1 cellular context compared by ENCODE assay signal in the genomic region with DNA sequence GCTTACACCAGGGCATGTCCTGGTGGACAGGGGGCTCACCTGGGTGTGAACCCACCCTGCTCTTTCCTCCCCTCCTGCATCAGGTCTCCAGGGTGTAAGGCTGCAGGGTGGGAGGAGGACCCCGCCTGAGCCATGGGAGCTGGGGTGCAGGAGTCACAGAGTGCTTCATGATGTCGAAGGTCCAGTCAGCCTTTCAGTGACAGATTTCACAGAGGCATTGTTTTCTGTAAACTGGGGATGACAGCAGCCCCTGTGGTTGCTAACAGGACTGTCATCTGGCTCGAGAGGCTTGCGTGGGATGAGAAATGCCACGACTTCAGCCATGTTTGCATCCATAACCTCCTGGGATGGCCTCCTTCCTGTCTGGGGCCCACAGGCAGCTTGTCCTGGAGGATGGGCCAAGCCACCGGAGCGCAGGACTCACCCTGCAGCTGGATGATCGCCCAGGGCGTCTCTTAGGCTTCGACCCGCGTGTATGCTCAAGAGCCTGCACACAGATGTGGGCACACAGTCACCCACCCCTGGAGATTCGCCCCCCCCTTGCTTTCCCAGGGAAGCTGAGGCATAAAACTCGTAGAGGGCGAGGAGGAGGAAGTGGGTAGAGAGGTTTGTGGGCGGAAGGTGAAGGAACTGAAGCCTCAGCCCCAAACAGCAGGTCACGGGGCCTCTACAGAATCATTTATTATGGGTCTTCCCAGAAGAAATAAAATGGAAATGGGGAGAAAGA.
TF ChIP-seq lines count a peak whose summit lies in the region.

No MANE protein-coding gene starts in this region.

TF ChIP-seq in HepG2, 621 proteins besides CTCF, POLR2A, EP300 and RAD21 (continued from another document):
- TF ChIP-seq, protein P1, sequence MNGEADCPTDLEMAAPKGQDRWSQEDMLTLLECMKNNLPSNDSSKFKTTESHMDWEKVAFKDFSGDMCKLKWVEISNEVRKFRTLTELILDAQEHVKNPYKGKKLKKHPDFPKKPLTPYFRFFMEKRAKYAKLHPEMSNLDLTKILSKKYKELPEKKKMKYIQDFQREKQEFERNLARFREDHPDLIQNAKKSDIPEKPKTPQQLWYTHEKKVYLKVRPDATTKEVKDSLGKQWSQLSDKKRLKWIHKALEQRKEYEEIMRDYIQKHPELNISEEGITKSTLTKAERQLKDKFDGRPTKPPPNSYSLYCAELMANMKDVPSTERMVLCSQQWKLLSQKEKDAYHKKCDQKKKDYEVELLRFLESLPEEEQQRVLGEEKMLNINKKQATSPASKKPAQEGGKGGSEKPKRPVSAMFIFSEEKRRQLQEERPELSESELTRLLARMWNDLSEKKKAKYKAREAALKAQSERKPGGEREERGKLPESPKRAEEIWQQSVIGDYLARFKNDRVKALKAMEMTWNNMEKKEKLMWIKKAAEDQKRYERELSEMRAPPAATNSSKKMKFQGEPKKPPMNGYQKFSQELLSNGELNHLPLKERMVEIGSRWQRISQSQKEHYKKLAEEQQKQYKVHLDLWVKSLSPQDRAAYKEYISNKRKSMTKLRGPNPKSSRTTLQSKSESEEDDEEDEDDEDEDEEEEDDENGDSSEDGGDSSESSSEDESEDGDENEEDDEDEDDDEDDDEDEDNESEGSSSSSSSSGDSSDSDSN (CRISPR knock-in tag; IDR thresholded peaks at IDR 0.05) = peak; percentile 53; the same call in 1 of the 2 replicates
- TF ChIP-seq ISL2 (CRISPR knock-in tag; IDR thresholded peaks at IDR 0.05) (no peak), SIN3B (IDR thresholded peaks at IDR 0.05; ENCODE audit: low read length) (no peak), ELF4 (CRISPR knock-in tag; IDR thresholded peaks at IDR 0.05; ENCODE audit: borderline replicate concordance) (no peak), SALL1 (CRISPR knock-in tag; IDR thresholded peaks at IDR 0.05) (0 out of 2 replicates have a peak, but pooled peaks have one; percentile 4)
